ENCODE assay signal across 8 cellular contexts in genomic region chr7:101743995-101744360, GRCh38.
DNase-seq lines count a peak whose midpoint lies in the region; ATAC-seq and TF ChIP-seq lines count a peak whose summit lies in the region.

No MANE protein-coding gene starts in this region.

- no peaks in the 10 kb centered on the region for H3K36me3 Mint-ChIP-seq in activated T-cell treated with anti-CD3 and anti-CD28 coated beads, Interleukin-2, amount 50 U/mL, for 24 hours (ENCODE audit: low read depth)
- H3K36me3 Mint-ChIP-seq in stimulated activated memory B cell treated with anti-CD40 and anti-IgM and Interleukin-4, amounts not matched to agents 10 μg/mL and 1 μg/mL and 100 μg/mL, for 72 hours: no peaks in the 10 kb centered on the region

- POLR2A ChIA-PET in PC-9 (lab: Charles Lee; ENCODE audit: unreplicated experiment): no interaction called here

- ATAC-seq in stimulated activated memory B cell treated with anti-CD40 and anti-IgM and Interleukin-4, amounts not matched to agents 10 μg/mL and 1 μg/mL and 100 μg/mL, for 72 hours: no peak
- ATAC-seq in GM18502 (IDR thresholded peaks at IDR 0.05; ENCODE audit: poor library complexity, unreplicated experiment) (no peak), foreskin keratinocyte (no peak)

- peaks cover 11% of the 10 kb centered on the region for H3F3A ChIP-seq in PC-9 (ENCODE audit: insufficient read depth, low read depth)

- H3K27ac ChIP-seq in PC-9 (no peak overlapping the region), hepatocyte (no peak overlapping the region), foreskin keratinocyte (no peak overlapping the region)

- H3K4me3 Mint-ChIP-seq in activated T-cell treated with anti-CD3 and anti-CD28 coated beads, Interleukin-2, amount 50 U/mL, for 24 hours: no peak overlapping the region
- H3K4me3 Mint-ChIP-seq in stimulated activated memory B cell treated with anti-CD40 and anti-IgM and Interleukin-4, amounts not matched to agents 10 μg/mL and 1 μg/mL and 100 μg/mL, for 72 hours: peak overlapping the region; percentile 81

- H4K20me1 ChIP-seq in PC-9 (ENCODE audit: insufficient read depth) (no peaks in the 10 kb centered on the region), hepatocyte (ENCODE audit: insufficient read depth, poor library complexity, severe bottlenecking) (no peaks in the 10 kb centered on the region)

- peak; percentile 20 for DNase-seq in activated T-cell treated with anti-CD3 and anti-CD28 coated beads, Interleukin-2, amount 50 U/mL, for 1 hour
- no peak for DNase-seq in activated T-cell treated with anti-CD3 and anti-CD28 coated beads, Interleukin-2, amount 50 U/mL, for 24 hours
- DNase-seq in PC-9 (no peak), hepatocyte (ENCODE audit: low spot score) (no peak), NCI-H2196 (lab: John Stamatoyannopoulos, UW; ENCODE audit: unreplicated experiment) (no peak), foreskin keratinocyte (no peak)

- H3K9me3 ChIP-seq in PC-9 (ENCODE audit: insufficient read depth, low read depth) (no peaks in the 10 kb centered on the region), hepatocyte (ENCODE audit: low read depth) (no peaks in the 10 kb centered on the region)

- H3K27me3 Mint-ChIP-seq in activated T-cell treated with anti-CD3 and anti-CD28 coated beads, Interleukin-2, amount 50 U/mL, for 24 hours: peaks cover 2% of the 10 kb centered on the region
- H3K27me3 Mint-ChIP-seq in stimulated activated memory B cell treated with anti-CD40 and anti-IgM and Interleukin-4, amounts not matched to agents 10 μg/mL and 1 μg/mL and 100 μg/mL, for 72 hours: no peaks in the 10 kb centered on the region

- H3K79me2 ChIP-seq in PC-9 (ENCODE audit: low read depth) (no peaks in the 10 kb centered on the region), hepatocyte (no peaks in the 10 kb centered on the region)

- TF ChIP-seq CTCF in PC-9 (conservative IDR thresholded peaks at IDR 0.05): no peak
- no peak for TF ChIP-seq CTCF in hepatocyte (IDR thresholded peaks at IDR 0.05; ENCODE audit: poor library complexity)
- no peak for TF ChIP-seq CTCF in foreskin keratinocyte (conservative IDR thresholded peaks at IDR 0.05)

- intact Hi-C loops in PC-9 (cut with micrococcal nuclease; ENCODE audit: unreplicated experiment): loop anchor here (1.0 to 5.0 kb wide), 4 partner anchors 15 to 71 kb away; no protein-coding TSS in a partner anchor

- CTCF ChIA-PET in PC-9 (lab: Charles Lee): interaction anchor here (0.6 to 1.9 kb wide), 2 partner anchors 15 to 48 kb away, joined by 4 to 11 read pairs; no protein-coding TSS in a partner anchor

- no peaks in the 10 kb centered on the region for H3K27me3 ChIP-seq in PC-9 (ENCODE audit: insufficient read depth, low read depth)
- no peaks in the 10 kb centered on the region for H3K27me3 ChIP-seq in hepatocyte
- H3K27me3 ChIP-seq in foreskin keratinocyte: peaks cover 15% of the 10 kb centered on the region

- H3K9me3 Mint-ChIP-seq in activated T-cell treated with anti-CD3 and anti-CD28 coated beads, Interleukin-2, amount 50 U/mL, for 24 hours: no peaks in the 10 kb centered on the region
- no peaks in the 10 kb centered on the region for H3K9me3 Mint-ChIP-seq in stimulated activated memory B cell treated with anti-CD40 and anti-IgM and Interleukin-4, amounts not matched to agents 10 μg/mL and 1 μg/mL and 100 μg/mL, for 72 hours

- H3K27ac Mint-ChIP-seq in activated T-cell treated with anti-CD3 and anti-CD28 coated beads, Interleukin-2, amount 50 U/mL, for 24 hours: no peak overlapping the region
- H3K27ac Mint-ChIP-seq in stimulated activated memory B cell treated with anti-CD40 and anti-IgM and Interleukin-4, amounts not matched to agents 10 μg/mL and 1 μg/mL and 100 μg/mL, for 72 hours: no peak overlapping the region

- peak overlapping the region; percentile 63; the same call in 1 of the 2 replicates for H3K4me3 ChIP-seq in PC-9
- no peak overlapping the region for H3K4me3 ChIP-seq in hepatocyte

- H3K4me1 Mint-ChIP-seq in activated T-cell treated with anti-CD3 and anti-CD28 coated beads, Interleukin-2, amount 50 U/mL, for 24 hours (ENCODE audit: low read depth): peaks cover 23% of the 10 kb centered on the region
- peaks cover 54% of the 10 kb centered on the region for H3K4me1 Mint-ChIP-seq in stimulated activated memory B cell treated with anti-CD40 and anti-IgM and Interleukin-4, amounts not matched to agents 10 μg/mL and 1 μg/mL and 100 μg/mL, for 72 hours

- H2AFZ ChIP-seq in PC-9 (peak overlapping the region; percentile 80; the same call in 1 of the 2 replicates), hepatocyte (peak overlapping the region; percentile 54)

- H3K4me2 ChIP-seq in PC-9: peak overlapping the region; percentile 89
- H3K4me2 ChIP-seq in hepatocyte: peak overlapping the region; percentile 94

- no TSS peak for BruUV-seq in PC-9 (replicated peaks; lab: Mats Ljungman, UMichigan)

- no peaks in the 10 kb centered on the region for H3K9me2 ChIP-seq in PC-9 (ENCODE audit: insufficient read depth)
- no peaks in the 10 kb centered on the region for H3K9me2 ChIP-seq in hepatocyte (replicated peaks; ENCODE audit: insufficient read depth)

- H3K4me1 ChIP-seq in PC-9 (replicated peaks; ENCODE audit: insufficient read depth): peaks cover 28% of the 10 kb centered on the region
- no peaks in the 10 kb centered on the region for H3K4me1 ChIP-seq in hepatocyte (ENCODE audit: insufficient read depth)
- H3K4me1 ChIP-seq in foreskin keratinocyte: no peaks in the 10 kb centered on the region

- WGBS in hepatocyte (ENCODE audit: low lambda C conversion rate, missing lambda C conversion rate): 34% methylated on average over 12 of the region's 12 CpGs

- H3K36me3 ChIP-seq in PC-9 (ENCODE audit: low read depth) (no peaks in the 10 kb centered on the region), hepatocyte (replicated peaks; ENCODE audit: insufficient read depth, low read depth) (no peaks in the 10 kb centered on the region)
